24 cellular contexts compared by ENCODE assay signal in genomic region chr14:100779691-100780080, GRCh38. TPM values are rescaled to one million over a fixed set of nuclear protein-coding genes. Genes with fewer than 3 reads are reported as not detected.
DNase-seq lines count a peak whose midpoint lies in the region; ATAC-seq and TF ChIP-seq lines count a peak whose summit lies in the region.
"Had no signal": no experiment of that assay in that cellular context is flagged by ENCODE, and none has a peak within 500 bp of the region (broad histone marks: within the 10 kb centered on the region; RNA-seq: fewer than 3 reads in every experiment).

No MANE protein-coding gene starts in this region.

- no peaks in the 10 kb centered on the region for H3K79me1 ChIP-seq in mesenchymal stem cell (replicated peaks; ENCODE audit: low read length, poor library complexity, severe bottlenecking)

- H2AFZ ChIP-seq in mesenchymal stem cell (ENCODE audit: low read depth, low read length), result no peak overlapping the region
- H2AFZ ChIP-seq: GM23248 had no signal

- H3K14ac ChIP-seq in mesenchymal stem cell (ENCODE audit: low read length in 2 of 2), result no peak overlapping the region

- WGBS in mesenchymal stem cell, result 95% methylated on average over 13 of the region's 13 CpGs
- 90 to 98% (median 94%) methylated on average over 13 of the region's 13 CpGs for WGBS in spleen, 5 donors

- TF ChIP-seq CTCF in spleen (IDR thresholded peaks at IDR 0.05 in 8 of 11, conservative IDR thresholded peaks at IDR 0.05 in 3 of 11), result no peak

- no peaks in the 10 kb centered on the region for H3K4me1 Mint-ChIP-seq in activated CD4-positive, alpha-beta memory T cell treated with anti-CD3 and anti-CD28 coated beads, Interleukin-2, amount 10 ng/mL, durations not matched to agents 7 days and 5 days

- H3K4me3 Mint-ChIP-seq in activated CD4-positive, alpha-beta memory T cell treated with anti-CD3 and anti-CD28 coated beads, Interleukin-2, amount 10 ng/mL, durations not matched to agents 7 days and 5 days, result no peak overlapping the region
- H3K4me3 Mint-ChIP-seq: CD4-positive, alpha-beta T cell had no signal

- peak overlapping the region in 1 of 2 experiments; percentile 2 for H2BK12ac ChIP-seq in mesenchymal stem cell (ENCODE audit: low read length in 2 of 2)

- H3K27ac ChIP-seq in mesenchymal stem cell (ENCODE audit: low read length, poor library complexity, severe bottlenecking) (no peak overlapping the region), spleen (no peak overlapping the region)
- H3K27ac ChIP-seq: GM23248, HL-60 had no signal

- no peak overlapping the region for H3K27ac Mint-ChIP-seq in activated CD4-positive, alpha-beta memory T cell treated with anti-CD3 and anti-CD28 coated beads, Interleukin-2, amount 10 ng/mL, durations not matched to agents 7 days and 5 days
- H3K27ac Mint-ChIP-seq: CD4-positive, alpha-beta T cell had no signal

- no peak overlapping the region for H2BK120ac ChIP-seq in mesenchymal stem cell (ENCODE audit: low read depth, low read length)

- no peaks in the 10 kb centered on the region for H3K36me3 Mint-ChIP-seq in activated CD4-positive, alpha-beta memory T cell treated with anti-CD3 and anti-CD28 coated beads, Interleukin-2, amount 10 ng/mL, durations not matched to agents 7 days and 5 days (ENCODE audit: low read depth)

- no peak overlapping the region for H3K23ac ChIP-seq in mesenchymal stem cell (ENCODE audit: low read length in 2 of 2)

- H3K27me3 ChIP-seq in mesenchymal stem cell (ENCODE audit: control insufficient read depth in 1 of 2, insufficient read depth in 1 of 2, low read length in 2 of 2) (peaks cover 17 to 71% of the 10 kb centered on the region in 2 experiments), spleen (replicated peaks in 1 of 7) (no peaks in the 10 kb centered on the region)

- no peaks in the 10 kb centered on the region for H3K9me3 Mint-ChIP-seq in activated CD4-positive, alpha-beta memory T cell treated with anti-CD3 and anti-CD28 coated beads, Interleukin-2, amount 10 ng/mL, durations not matched to agents 7 days and 5 days
- H3K9me3 Mint-ChIP-seq: CD4-positive, alpha-beta T cell had no signal

- no peak for TF ChIP-seq POLR2A in spleen (IDR thresholded peaks at IDR 0.05)

- no peak overlapping the region for H3K4me3 ChIP-seq in mesenchymal stem cell (ENCODE audit: insufficient read depth in 1 of 2, low read depth in 1 of 2, low read length in 2 of 2)
- H3K4me3 ChIP-seq in spleen, result no peak overlapping the region
- H3K4me3 ChIP-seq: GM23248 had no signal

- CTCF ChIA-PET in activated CD4-positive, alpha-beta memory T cell treated with anti-CD3 and anti-CD28 coated beads, Interleukin-2, amount 10 ng/mL, durations not matched to agents 7 days and 5 days (lab: Charles Lee), result no interaction called here

- POLR2A ChIA-PET in activated CD4-positive, alpha-beta memory T cell treated with anti-CD3 and anti-CD28 coated beads, Interleukin-2, amount 10 ng/mL, durations not matched to agents 7 days and 5 days (lab: Charles Lee), result no interaction called here

- intact Hi-C loops in spleen (cut with DNase I; ENCODE audit: low total_unique reads), result no loop called here

- ATAC-seq in HG02759 (IDR thresholded peaks at IDR 0.05; ENCODE audit: unreplicated experiment) (no peak), HG03469 (IDR thresholded peaks at IDR 0.05; ENCODE audit: unreplicated experiment) (no peak)
- ATAC-seq: PC-3 had no signal

- H3K9me3 ChIP-seq in mesenchymal stem cell (ENCODE audit: control insufficient read depth, low read length) (no peaks in the 10 kb centered on the region), spleen (no peaks in the 10 kb centered on the region)
- H3K9me3 ChIP-seq: Caco-2 had no signal

- no peak overlapping the region for H2AK5ac ChIP-seq in mesenchymal stem cell (ENCODE audit: low read length, severe bottlenecking)

- H3K36me3 ChIP-seq in mesenchymal stem cell (ENCODE audit: control insufficient read depth in 1 of 2, insufficient read depth in 2 of 2, low read depth in 1 of 2, low read length in 2 of 2), result no peaks in the 10 kb centered on the region
- no peaks in the 10 kb centered on the region for H3K36me3 ChIP-seq in spleen

- no peak overlapping the region for H3K4me2 ChIP-seq in mesenchymal stem cell (ENCODE audit: low read length, poor library complexity, severe bottlenecking)

- no peak overlapping the region for H2BK15ac ChIP-seq in mesenchymal stem cell (ENCODE audit: low read depth, poor library complexity, severe bottlenecking)

- DNase-seq in activated effector memory CD4-positive, alpha-beta T cell treated with anti-CD3 and anti-CD28 coated beads, Interleukin-2, amount 50 U/mL, for 16 hours, result peak; percentile 49
- DNase-seq in activated effector memory CD4-positive, alpha-beta T cell treated with Interleukin-2 at 50 U/mL for 16 hours, result no peak
- DNase-seq in activated CD4-positive, alpha-beta memory T cell treated with anti-CD3 and anti-CD28 coated beads, Interleukin-2, amount 10 ng/mL, durations not matched to agents 7 days and 5 days, result peak; percentile 5
- DNase-seq in mesenchymal stem cell (no peak), spleen (peak; percentile 56), hepatic stellate cell (ENCODE audit: low spot score) (no peak)
- DNase-seq: Caco-2; CD4-positive, alpha-beta T cell; DMS153; GF-D8; GM23248; IMR-90; NCI-H1417 treated with DMSO at 0.1 percent for 48 hours; NCI-H187 treated with DMSO at 0.1 percent for 48 hours; NCI-H2227 treated with DMSO at 0.1 percent for 48 hours; NCI-H524 treated with DMSO at 0.1 percent for 48 hours; PC-3; RPMI8226 had no signal

- no peak overlapping the region for H2BK5ac ChIP-seq in mesenchymal stem cell (ENCODE audit: low read depth, low read length, poor library complexity, severe bottlenecking)

- no peak overlapping the region for H4K8ac ChIP-seq in mesenchymal stem cell (ENCODE audit: low read length)

- H3K27me3 Mint-ChIP-seq in activated CD4-positive, alpha-beta memory T cell treated with anti-CD3 and anti-CD28 coated beads, Interleukin-2, amount 10 ng/mL, durations not matched to agents 7 days and 5 days, result no peaks in the 10 kb centered on the region

- H3K4me1 ChIP-seq in mesenchymal stem cell (ENCODE audit: control insufficient read depth, insufficient read depth, low read depth, low read length), result peaks cover 4% of the 10 kb centered on the region
- no peaks in the 10 kb centered on the region for H3K4me1 ChIP-seq in spleen
- H3K4me1 ChIP-seq: Caco-2 had no signal

- no peak overlapping the region for H3K9ac ChIP-seq in mesenchymal stem cell (ENCODE audit: low read length)
- H3K9ac ChIP-seq: GM23248 had no signal

- peak overlapping the region in 1 of 2 experiments; percentile 16 for H3K18ac ChIP-seq in mesenchymal stem cell (ENCODE audit: low read depth in 1 of 2, low read length in 2 of 2)

- H4K91ac ChIP-seq in mesenchymal stem cell (ENCODE audit: low read length), result peak overlapping the region; percentile 3

- no peak overlapping the region for H3K4ac ChIP-seq in mesenchymal stem cell (ENCODE audit: low read depth in 1 of 2, low read length in 2 of 2)

RNA-seq across cellular contexts. Expression of gene MEG3, which starts 46.2 kb away (rescaled TPM):
- not detected for total RNA-seq in activated CD4-positive, alpha-beta memory T cell treated with anti-CD3 and anti-CD28 coated beads, Interleukin-2, amount 10 ng/mL, durations not matched to agents 7 days and 5 days
- 0.12 TPM for polyA plus RNA-seq in mesenchymal stem cell (2013, experiment 1 of 2)
- 0.01 TPM for polyA plus RNA-seq in mesenchymal stem cell (2013, experiment 2 of 2)
- 100 to 1,000 TPM in 5 of 7 donors, 10 to 100 TPM in 2; 86.5 to 282 (median 174) TPM for total RNA-seq in spleen
- polyA plus RNA-seq in spleen, result 100 to 1,000 TPM in 2 of 3 donors, 10 to 100 TPM in 1; 86.6 to 763 (median 435) TPM
- total RNA-seq: Caco-2; CD4-positive, alpha-beta T cell; HT1080; PC-3 had no signal

RNA-seq across cellular contexts. Expression of gene DLK1, which starts 53.0 kb away (rescaled TPM):
- total RNA-seq in activated CD4-positive, alpha-beta memory T cell treated with anti-CD3 and anti-CD28 coated beads, Interleukin-2, amount 10 ng/mL, durations not matched to agents 7 days and 5 days, result not detected
- polyA plus RNA-seq in mesenchymal stem cell (2013, experiment 1 of 2), result 80.9 TPM
- 81.8 TPM for polyA plus RNA-seq in mesenchymal stem cell (2013, experiment 2 of 2)
- total RNA-seq in spleen, result under 1 TPM in 3 of 7 donors, not detected in 4; 0.17 to 0.79 (median 0.38) TPM
- polyA plus RNA-seq in spleen, result not detected
- total RNA-seq: Caco-2; CD4-positive, alpha-beta T cell; GM23248; HT1080; M059J; PC-3 had no signal
- polyA plus RNA-seq: BJ, GM23248 had no signal

Comparison
In these comparisons a context has a peak if more than half of its experiments do, and no peak if none do; other contexts are left out.
1. DNase-seq: peak in activated effector memory CD4-positive, alpha-beta T cell treated with anti-CD3 and anti-CD28 coated beads, Interleukin-2, amount 50 U/mL, for 16 hours (single experiment), activated CD4-positive, alpha-beta memory T cell treated with anti-CD3 and anti-CD28 coated beads, Interleukin-2, amount 10 ng/mL, durations not matched to agents 7 days and 5 days (single experiment) and spleen (single experiment); none in activated effector memory CD4-positive, alpha-beta T cell treated with Interleukin-2 at 50 U/mL for 16 hours (single experiment), mesenchymal stem cell (single experiment) and hepatic stellate cell (single experiment).
2. RNA of gene MEG3, which starts 46.2 kb away (total RNA-seq): 86.5 to 282 TPM in spleen; not detected in activated CD4-positive, alpha-beta memory T cell treated with anti-CD3 and anti-CD28 coated beads, Interleukin-2, amount 10 ng/mL, durations not matched to agents 7 days and 5 days; every median in the first group is over 10 times any median in the second.